1 cellular context compared by ENCODE assay signal in genomic region chr10:61832866-61833481, GRCh38.
TF ChIP-seq lines count a peak whose summit lies in the region.

No MANE protein-coding gene starts in this region.

TF ChIP-seq in K562, 482 proteins besides CTCF, POLR2A, EP300 and RAD21 (continued from another document):
- TF ChIP-seq SAFB2 (IDR thresholded peaks at IDR 0.05; ENCODE audit: borderline replicate concordance, low read depth, low read length, severe bottlenecking) (no peak), TRIM24 (IDR thresholded peaks at IDR 0.05) (peak; percentile 93 to 96), TCF15 (CRISPR knock-in tag; IDR thresholded peaks at IDR 0.05) (no peak), FIP1L1 (IDR thresholded peaks at IDR 0.05; ENCODE audit: low read depth, low read length, poor library complexity, severe bottlenecking) (no peak), ZNF24 (IDR thresholded peaks at IDR 0.05) (peak; percentile 78), KDM1A (IDR thresholded peaks at IDR 0.05) (peak in 1 of 2 experiments; percentile 39; a peak in 2 of 4 replicates), ZNF146 (CRISPR knock-in tag; IDR thresholded peaks at IDR 0.05; ENCODE audit: unreplicated experiment) (peak; percentile 64), CEBPG (CRISPR knock-in tag; IDR thresholded peaks at IDR 0.05) (peak; percentile 80), CEBPG (tag; conservative IDR thresholded peaks at IDR 0.05 in 1 of 2, IDR thresholded peaks at IDR 0.05 in 1 of 2) (peak; percentile 86 to 89), CEBPB (tag; IDR thresholded peaks at IDR 0.05) (peak; percentile 63), BCOR (IDR thresholded peaks at IDR 0.05) (0 out of 2 replicates have a peak, but pooled peaks have one; percentile 33), ELF4 (CRISPR knock-in tag; IDR thresholded peaks at IDR 0.05) (no peak), RBM25 (IDR thresholded peaks at IDR 0.05; ENCODE audit: low read depth, low read length, severe bottlenecking) (peak; percentile 55), ATF3 (IDR thresholded peaks at IDR 0.05) (peak; percentile 38; the same call in 1 of the 2 replicates), ATF3 (CRISPR knock-in tag; conservative IDR thresholded peaks at IDR 0.05) (no peak), RBBP5 (IDR thresholded peaks at IDR 0.05; ENCODE audit: borderline replicate concordance, insufficient read depth, low read length, poor library complexity, severe bottlenecking) (no peak)
- TF ChIP-seq, protein P1, sequence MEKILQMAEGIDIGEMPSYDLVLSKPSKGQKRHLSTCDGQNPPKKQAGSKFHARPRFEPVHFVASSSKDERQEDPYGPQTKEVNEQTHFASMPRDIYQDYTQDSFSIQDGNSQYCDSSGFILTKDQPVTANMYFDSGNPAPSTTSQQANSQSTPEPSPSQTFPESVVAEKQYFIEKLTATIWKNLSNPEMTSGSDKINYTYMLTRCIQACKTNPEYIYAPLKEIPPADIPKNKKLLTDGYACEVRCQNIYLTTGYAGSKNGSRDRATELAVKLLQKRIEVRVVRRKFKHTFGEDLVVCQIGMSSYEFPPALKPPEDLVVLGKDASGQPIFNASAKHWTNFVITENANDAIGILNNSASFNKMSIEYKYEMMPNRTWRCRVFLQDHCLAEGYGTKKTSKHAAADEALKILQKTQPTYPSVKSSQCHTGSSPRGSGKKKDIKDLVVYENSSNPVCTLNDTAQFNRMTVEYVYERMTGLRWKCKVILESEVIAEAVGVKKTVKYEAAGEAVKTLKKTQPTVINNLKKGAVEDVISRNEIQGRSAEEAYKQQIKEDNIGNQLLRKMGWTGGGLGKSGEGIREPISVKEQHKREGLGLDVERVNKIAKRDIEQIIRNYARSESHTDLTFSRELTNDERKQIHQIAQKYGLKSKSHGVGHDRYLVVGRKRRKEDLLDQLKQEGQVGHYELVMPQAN (IDR thresholded peaks at IDR 0.05; ENCODE audit: borderline replicate concordance), result no peak
- TF ChIP-seq, protein P2, sequence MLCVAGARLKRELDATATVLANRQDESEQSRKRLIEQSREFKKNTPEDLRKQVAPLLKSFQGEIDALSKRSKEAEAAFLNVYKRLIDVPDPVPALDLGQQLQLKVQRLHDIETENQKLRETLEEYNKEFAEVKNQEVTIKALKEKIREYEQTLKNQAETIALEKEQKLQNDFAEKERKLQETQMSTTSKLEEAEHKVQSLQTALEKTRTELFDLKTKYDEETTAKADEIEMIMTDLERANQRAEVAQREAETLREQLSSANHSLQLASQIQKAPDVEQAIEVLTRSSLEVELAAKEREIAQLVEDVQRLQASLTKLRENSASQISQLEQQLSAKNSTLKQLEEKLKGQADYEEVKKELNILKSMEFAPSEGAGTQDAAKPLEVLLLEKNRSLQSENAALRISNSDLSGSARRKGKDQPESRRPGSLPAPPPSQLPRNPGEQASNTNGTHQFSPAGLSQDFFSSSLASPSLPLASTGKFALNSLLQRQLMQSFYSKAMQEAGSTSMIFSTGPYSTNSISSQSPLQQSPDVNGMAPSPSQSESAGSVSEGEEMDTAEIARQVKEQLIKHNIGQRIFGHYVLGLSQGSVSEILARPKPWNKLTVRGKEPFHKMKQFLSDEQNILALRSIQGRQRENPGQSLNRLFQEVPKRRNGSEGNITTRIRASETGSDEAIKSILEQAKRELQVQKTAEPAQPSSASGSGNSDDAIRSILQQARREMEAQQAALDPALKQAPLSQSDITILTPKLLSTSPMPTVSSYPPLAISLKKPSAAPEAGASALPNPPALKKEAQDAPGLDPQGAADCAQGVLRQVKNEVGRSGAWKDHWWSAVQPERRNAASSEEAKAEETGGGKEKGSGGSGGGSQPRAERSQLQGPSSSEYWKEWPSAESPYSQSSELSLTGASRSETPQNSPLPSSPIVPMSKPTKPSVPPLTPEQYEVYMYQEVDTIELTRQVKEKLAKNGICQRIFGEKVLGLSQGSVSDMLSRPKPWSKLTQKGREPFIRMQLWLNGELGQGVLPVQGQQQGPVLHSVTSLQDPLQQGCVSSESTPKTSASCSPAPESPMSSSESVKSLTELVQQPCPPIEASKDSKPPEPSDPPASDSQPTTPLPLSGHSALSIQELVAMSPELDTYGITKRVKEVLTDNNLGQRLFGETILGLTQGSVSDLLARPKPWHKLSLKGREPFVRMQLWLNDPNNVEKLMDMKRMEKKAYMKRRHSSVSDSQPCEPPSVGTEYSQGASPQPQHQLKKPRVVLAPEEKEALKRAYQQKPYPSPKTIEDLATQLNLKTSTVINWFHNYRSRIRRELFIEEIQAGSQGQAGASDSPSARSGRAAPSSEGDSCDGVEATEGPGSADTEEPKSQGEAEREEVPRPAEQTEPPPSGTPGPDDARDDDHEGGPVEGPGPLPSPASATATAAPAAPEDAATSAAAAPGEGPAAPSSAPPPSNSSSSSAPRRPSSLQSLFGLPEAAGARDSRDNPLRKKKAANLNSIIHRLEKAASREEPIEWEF (CRISPR knock-in tag; IDR thresholded peaks at IDR 0.05), result no peak
TF ChIP-seq in K562: peak in this region for 9.
